8 cellular contexts compared by ENCODE assay signal in the genomic region with DNA sequence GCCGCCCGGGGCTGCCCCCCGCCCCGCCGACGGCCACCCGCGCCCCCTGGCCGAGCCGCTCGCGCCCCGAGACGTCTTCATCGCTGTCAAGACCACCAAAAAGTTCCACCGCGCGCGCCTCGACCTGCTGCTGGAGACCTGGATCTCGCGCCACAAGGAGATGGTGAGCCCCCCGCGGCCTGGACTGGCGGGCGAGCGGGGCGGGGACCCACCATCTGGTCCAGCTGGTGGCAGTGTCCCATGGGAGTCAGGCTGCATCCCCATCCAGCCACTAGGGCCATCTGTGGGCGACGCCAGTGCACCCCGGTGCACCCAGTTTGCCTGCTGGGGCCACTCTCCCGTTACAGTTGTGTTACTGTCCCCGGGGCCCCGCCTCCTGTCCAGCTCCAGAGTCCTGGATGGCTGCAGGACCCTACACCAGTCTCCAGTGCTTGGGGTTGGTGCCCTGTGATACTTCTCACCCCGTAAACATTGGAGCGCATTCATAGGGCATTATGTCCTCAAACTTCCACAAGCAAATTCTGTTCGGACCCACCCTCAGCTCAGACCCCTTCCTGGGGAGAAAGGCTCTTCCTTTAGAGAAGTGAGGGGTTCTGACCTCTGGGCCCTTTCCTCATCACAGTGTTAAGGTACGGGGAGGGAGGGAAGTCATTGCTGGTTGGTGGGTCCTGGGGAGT. TPM values are rescaled to one million over a fixed set of nuclear protein-coding genes. Genes with fewer than 3 reads are reported as not detected.
A peak's percentile ranks its signal among the peaks of the same experiment; 100 is the strongest.
DNase-seq lines count a peak whose midpoint lies in the region; ATAC-seq and TF ChIP-seq lines count a peak whose summit lies in the region.

No MANE protein-coding gene starts in this region.

- H3K9me3 Mint-ChIP-seq in osteocyte (ENCODE audit: unreplicated experiment): no peaks in the 10 kb centered on the region

- TF ChIP-seq CTCF in BE2C (IDR thresholded peaks at IDR 0.05; ENCODE audit: low read depth, low read length) (peak; percentile 18; the same call in 1 of the 2 replicates), osteocyte (IDR thresholded peaks at IDR 0.05) (no peak)

- DNase-seq in BE2C: peak; percentile 68
- DNase-seq in T-helper 17 cell: no peak
- DNase-seq in erythroblast (lab: John Stamatoyannopoulos, UW): peak; percentile 22 to 23
- DNase-seq in osteocyte (ENCODE audit: extremely low spot score, unreplicated experiment): no peak
- no peak for DNase-seq in cortex of kidney (lab: John Stamatoyannopoulos, UW)

- TF ChIP-seq POLR2A in erythroblast (IDR thresholded peaks at IDR 0.05; ENCODE audit: low read length): no peak

- peak overlapping the region; percentile 62 for H3K4me3 ChIP-seq in BE2C (ENCODE audit: low read depth, low read length)

- no peaks in the 10 kb centered on the region for H3K27me3 Mint-ChIP-seq in T-helper 17 cell
- no peaks in the 10 kb centered on the region for H3K27me3 Mint-ChIP-seq in osteocyte (ENCODE audit: unreplicated experiment)

- peaks cover 42% of the 10 kb centered on the region for H3K4me1 ChIP-seq in BE2C

- H3K4me3 Mint-ChIP-seq in T-helper 17 cell (peak overlapping the region; percentile 96), osteocyte (ENCODE audit: unreplicated experiment) (peak overlapping the region; percentile 83)

- H3K27ac Mint-ChIP-seq in T-helper 17 cell (peak overlapping the region; percentile 94), osteocyte (ENCODE audit: unreplicated experiment) (no peak overlapping the region)

- peaks cover 22% of the 10 kb centered on the region for H3K4me1 Mint-ChIP-seq in T-helper 17 cell
- H3K4me1 Mint-ChIP-seq in osteocyte (ENCODE audit: unreplicated experiment): peaks cover 72% of the 10 kb centered on the region

- peaks cover 5% of the 10 kb centered on the region for H3K36me3 Mint-ChIP-seq in T-helper 17 cell (ENCODE audit: low read depth)
- H3K36me3 Mint-ChIP-seq in osteocyte (ENCODE audit: unreplicated experiment): no peaks in the 10 kb centered on the region

- no peaks in the 10 kb centered on the region for H3K27me3 ChIP-seq in BE2C

- ATAC-seq in GM21528 (IDR thresholded peaks at IDR 0.05; ENCODE audit: low FRiP score, unreplicated experiment) (peak; percentile 1), T-helper 17 cell (no peak), GM18502 (IDR thresholded peaks at IDR 0.05; ENCODE audit: poor library complexity, unreplicated experiment) (no peak), HG03565 (IDR thresholded peaks at IDR 0.05; ENCODE audit: unreplicated experiment) (no peak)

- H3K36me3 ChIP-seq in BE2C: peaks cover under 1% of the 10 kb centered on the region

- H3K9me3 ChIP-seq in BE2C (no peaks in the 10 kb centered on the region), T-helper 17 cell (ENCODE audit: control insufficient read depth, low read length, poor library complexity, severe bottlenecking) (no peaks in the 10 kb centered on the region)

RNA-seq across cellular contexts. Expression of a gene that starts 0.7 kb away (rescaled TPM):
- polyA plus RNA-seq in BE2C (2012; ENCODE audit: insufficient read depth, insufficient read length, low read depth): 1.6 TPM
- 100 to 1,000 TPM; 110 to 116 TPM for total RNA-seq in T-helper 17 cell
- 20.8 and 23.3 TPM in 2 replicates for total RNA-seq in osteocyte

RNA-seq across cellular contexts. Expression of a gene that starts 35.1 kb away (rescaled TPM):
- polyA plus RNA-seq in BE2C (2012; ENCODE audit: insufficient read depth, insufficient read length, low read depth): 77.4 TPM
- 10 to 100 TPM; 19.5 to 20.5 TPM for total RNA-seq in T-helper 17 cell
- total RNA-seq in osteocyte: 27.8 and 29.4 TPM in 2 replicates

RNA-seq across cellular contexts. Expression of a gene that starts 38.5 kb away (rescaled TPM):
- polyA plus RNA-seq in BE2C (2012; ENCODE audit: insufficient read depth, insufficient read length, low read depth): 4.5 TPM
- total RNA-seq in T-helper 17 cell (1 to 10 TPM; 6.7 to 9.0 TPM), osteocyte (17.0 and 22.1 TPM in 2 replicates)

RNA-seq across cellular contexts. Expression of a gene that starts 44.1 kb away (rescaled TPM):
- polyA plus RNA-seq in BE2C (2012; ENCODE audit: insufficient read depth, insufficient read length, low read depth): not detected
- not detected for total RNA-seq in T-helper 17 cell
- not detected in 2 replicates for total RNA-seq in osteocyte

Comparison
In these comparisons a context has a peak if more than half of its experiments do, and no peak if none do; other contexts are left out.
1. DNase-seq: peak in BE2C (single experiment) and erythroblast (2 of 2); none in T-helper 17 cell (0 of 3), osteocyte (single experiment) and cortex of kidney (single experiment).